ENCODE assay signal across 12 cellular contexts in genomic region chr7:77482015-77482414, GRCh38. TPM values are rescaled to one million over a fixed set of nuclear protein-coding genes. Genes with fewer than 3 reads are reported as not detected.
A peak's percentile ranks its signal among the peaks of the same experiment; 100 is the strongest.
DNase-seq lines count a peak whose midpoint lies in the region; ATAC-seq, FAIRE-seq and TF ChIP-seq lines count a peak whose summit lies in the region.
"Had no signal": no experiment of that assay in that cellular context is flagged by ENCODE, and none has a peak within 500 bp of the region (broad histone marks: within the 10 kb centered on the region; RNA-seq: fewer than 3 reads in every experiment).

No MANE protein-coding gene starts in this region.

- WGBS in hepatocyte (ENCODE audit: low lambda C conversion rate, missing lambda C conversion rate) = 65% methylated on average over 3 of the region's 3 CpGs
- 12 to 49% (median 34%) methylated on average over 3 of the region's 3 CpGs for WGBS in small intestine, 3 donors

- no peak overlapping the region for H3K4me2 ChIP-seq in hepatocyte

- H3K4me1 ChIP-seq in hepatocyte (ENCODE audit: insufficient read depth) (peaks cover 5% of the 10 kb centered on the region), small intestine (ENCODE audit: control insufficient read depth in 2 of 2, insufficient read depth in 1 of 2, low read depth in 1 of 2, low read length in 1 of 2) (no peaks in the 10 kb centered on the region)

- H3K9me2 ChIP-seq in hepatocyte (replicated peaks; ENCODE audit: insufficient read depth) = no peaks in the 10 kb centered on the region

- no peaks in the 10 kb centered on the region for H3K79me2 ChIP-seq in hepatocyte

- no peak for FAIRE-seq in small intestine (lab: Jason Lieb, UNC)
- FAIRE-seq: astrocyte had no signal

- ATAC-seq in HG02973 (IDR thresholded peaks at IDR 0.05; ENCODE audit: unreplicated experiment) = no peak
- ATAC-seq in HG02678 (IDR thresholded peaks at IDR 0.05; ENCODE audit: unreplicated experiment) = no peak
- ATAC-seq in GM21576 (IDR thresholded peaks at IDR 0.05; ENCODE audit: unreplicated experiment) = no peak
- ATAC-seq: T-helper 17 cell had no signal

- H3K4me3 ChIP-seq in hepatocyte (no peak overlapping the region), small intestine (ENCODE audit: low read depth in 1 of 2, low read length in 2 of 2) (no peak overlapping the region)
- H3K4me3 ChIP-seq: thoracic aorta had no signal

- no peaks in the 10 kb centered on the region for H4K20me1 ChIP-seq in hepatocyte (ENCODE audit: insufficient read depth, poor library complexity, severe bottlenecking)

- H3K36me3 ChIP-seq in hepatocyte (replicated peaks; ENCODE audit: insufficient read depth, low read depth) (no peaks in the 10 kb centered on the region), small intestine (ENCODE audit: control insufficient read depth in 2 of 2, insufficient read depth in 2 of 2, low read length in 2 of 2) (no peaks in the 10 kb centered on the region)
- H3K36me3 ChIP-seq: thoracic aorta had no signal

- no peak overlapping the region for H2AFZ ChIP-seq in hepatocyte

- H3K9me3 ChIP-seq in hepatocyte (ENCODE audit: low read depth) (no peaks in the 10 kb centered on the region), small intestine (ENCODE audit: control insufficient read depth, low read depth) (no peaks in the 10 kb centered on the region)
- H3K9me3 ChIP-seq: thoracic aorta had no signal

- H3K27me3 ChIP-seq in hepatocyte = no peaks in the 10 kb centered on the region
- H3K27me3 ChIP-seq in small intestine (ENCODE audit: control insufficient read depth in 2 of 2, insufficient read depth in 2 of 2, low read length in 2 of 2) = no peaks in the 10 kb centered on the region

- in situ Hi-C loops in SK-MEL-5 (cut with HindIII; ENCODE audit: low pct_unique_long_range_greater_than_20kb, low sequenced_read_pairs) = no loop called here

- DNase-seq in HuH-7.5 (ENCODE audit: low spot score) (peak; percentile 15), SK-MEL-5 (ENCODE audit: low read depth, low spot score) (peak; percentile 19), hepatocyte (ENCODE audit: low spot score) (peak; percentile 76), small intestine (peak; percentile 89)
- DNase-seq in activated CD8-positive, alpha-beta memory T cell treated with anti-CD3 and anti-CD28 coated beads, Interleukin-2, amount 50 U/mL, for 4 hours = no peak
- DNase-seq: NK-92 treated with Interleukin-12 subunit alpha and Interleukin-12 subunit beta, amount 100 ng/mL, for 24 hours; T-helper 17 cell had no signal

- peak overlapping the region; percentile 62 for H3K27ac ChIP-seq in hepatocyte
- peak overlapping the region in 1 of 2 donors; percentile 37 for H3K27ac ChIP-seq in small intestine (ENCODE audit: low read depth in 1 of 2, low read length in 1 of 2)
- H3K27ac ChIP-seq: thoracic aorta had no signal

- no peak for TF ChIP-seq CTCF in hepatocyte (IDR thresholded peaks at IDR 0.05; ENCODE audit: poor library complexity)

RNA-seq across cellular contexts. Expression of gene PTPN12, which starts 55.1 kb away (rescaled TPM):
- total RNA-seq in SK-MEL-5 (2014; rRNA removed; shearing (Covaris generic)) = 36.4 and 39.5 TPM in 2 replicates
- polyA plus RNA-seq in SK-MEL-5 (2015; cell fraction: cytosol; rRNA removed) = 62.3 and 78.9 TPM in 2 replicates
- polyA plus RNA-seq in SK-MEL-5 (2015; cell fraction: nucleus; rRNA removed) = 72.8 and 116 TPM in 2 replicates
- 50.5 and 55.1 TPM in 2 replicates for total RNA-seq in hepatocyte
- polyA plus RNA-seq in hepatocyte (16.4 and 24.2 TPM in 2 replicates), small intestine (10 to 100 TPM; 14.3 to 27.8 (median 15.9) TPM)
